15 cellular contexts compared by ENCODE assay signal in the genomic region with DNA sequence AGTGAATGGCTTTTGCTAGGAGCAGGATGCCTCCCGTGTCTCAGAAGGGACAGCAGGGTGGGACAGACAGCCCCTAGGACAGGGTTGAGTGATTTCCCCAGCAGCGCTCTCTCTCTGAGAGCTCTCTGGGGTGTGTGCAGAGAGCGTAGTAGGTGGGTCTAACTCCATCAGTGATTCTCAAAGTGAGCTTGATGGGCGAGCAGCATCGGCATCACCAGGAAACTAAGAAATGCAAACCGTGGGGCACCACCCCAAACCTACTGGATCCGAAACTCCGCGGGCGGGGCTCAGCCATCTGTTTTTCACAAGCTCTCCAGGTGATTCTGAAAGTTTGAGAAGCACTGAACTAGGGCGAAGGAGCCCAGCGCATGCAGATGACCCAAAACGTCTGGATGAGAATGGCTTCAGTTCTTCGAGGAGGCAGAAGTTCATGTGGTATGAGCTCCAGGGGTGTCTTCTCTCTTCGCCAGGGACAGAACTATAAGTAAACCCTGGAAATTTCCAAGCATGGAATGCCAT. TPM values are rescaled to one million over a fixed set of nuclear protein-coding genes. Genes with fewer than 3 reads are reported as not detected.
A peak's percentile ranks its signal among the peaks of the same experiment; 100 is the strongest.
DNase-seq lines count a peak whose midpoint lies in the region; ATAC-seq and TF ChIP-seq lines count a peak whose summit lies in the region.
"Had no signal": no experiment of that assay in that cellular context is flagged by ENCODE, and none has a peak within 500 bp of the region (broad histone marks: within the 10 kb centered on the region; RNA-seq: fewer than 3 reads in every experiment).

No MANE protein-coding gene starts in this region.

- peak overlapping the region in 1 of 10 donors; percentile 2 for H3K4me3 Mint-ChIP-seq in naive thymus-derived CD4-positive, alpha-beta T cell
- H3K4me3 Mint-ChIP-seq: activated naive CD4-positive, alpha-beta T cell treated with anti-CD3 and anti-CD28 coated beads, Interleukin-2, amount 10 ng/mL, durations not matched to agents 7 days and 5 days; naive thymus-derived CD8-positive, alpha-beta T cell had no signal

- H3K27ac ChIP-seq in PC-3 (ENCODE audit: low read length) (peak overlapping the region; percentile 96), epithelial cell of prostate (peak overlapping the region; percentile 68)
- no peak overlapping the region for H3K27ac ChIP-seq in naive thymus-derived CD4-positive, alpha-beta T cell (ENCODE audit: low read depth, low read length)
- H3K27ac ChIP-seq: SK-N-MC had no signal

- H3K36me3 ChIP-seq in PC-3 (ENCODE audit: low read depth, low read length): no peaks in the 10 kb centered on the region
- H3K36me3 ChIP-seq in MG63: no peaks in the 10 kb centered on the region
- no peaks in the 10 kb centered on the region for H3K36me3 ChIP-seq in naive thymus-derived CD4-positive, alpha-beta T cell (ENCODE audit: control insufficient read depth in 2 of 3, insufficient read depth in 3 of 3, low read length in 3 of 3)
- H3K36me3 ChIP-seq: spleen had no signal

- H3K4me2 ChIP-seq in PC-3 (ENCODE audit: low read length): peak overlapping the region; percentile 40

- H3K9me2 ChIP-seq in PC-3 (replicated peaks; ENCODE audit: low read length): no peaks in the 10 kb centered on the region

- BruUV-seq in PC-3 (replicated peaks; lab: Mats Ljungman, UMichigan): TSS peak; percentile 90

- peaks cover 0 to 44% (median 10%) of the 10 kb centered on the region in 7 donors for H3K4me1 Mint-ChIP-seq in naive thymus-derived CD4-positive, alpha-beta T cell

- ATAC-seq in PC-3: no peak
- no peak for ATAC-seq in HG03457 (IDR thresholded peaks at IDR 0.05; ENCODE audit: unreplicated experiment)
- no peak for ATAC-seq in naive thymus-derived CD4-positive, alpha-beta T cell
- ATAC-seq: activated CD4-positive, CD25-positive, alpha-beta regulatory T cell treated with anti-CD3 and anti-CD28 coated beads, Interleukin-2, amount 50 U/mL, for 24 hours; naive thymus-derived CD8-positive, alpha-beta T cell had no signal

- H3K27ac Mint-ChIP-seq in naive thymus-derived CD4-positive, alpha-beta T cell: peak overlapping the region in 1 of 9 donors; percentile 53
- H3K27ac Mint-ChIP-seq: activated naive CD4-positive, alpha-beta T cell treated with anti-CD3 and anti-CD28 coated beads, Interleukin-2, amount 10 ng/mL, durations not matched to agents 7 days and 5 days had no signal

- peak overlapping the region; percentile 79 for H3K9ac ChIP-seq in PC-3 (ENCODE audit: low read length)

- H3K27me3 Mint-ChIP-seq in naive thymus-derived CD4-positive, alpha-beta T cell: peaks cover 0 to 19% (median 8%) of the 10 kb centered on the region in 5 donors

- no peaks in the 10 kb centered on the region for H3F3A ChIP-seq in PC-3 (ENCODE audit: low read length, unreplicated experiment)

- DNase-seq in activated naive CD4-positive, alpha-beta T cell treated with Interleukin-2 at 50 U/mL for 16 hours: peak; percentile 22
- DNase-seq in activated naive CD4-positive, alpha-beta T cell treated with anti-CD3 and anti-CD28 coated beads, Interleukin-2, amount 50 U/mL, for 16 hours: no peak
- DNase-seq in PC-3 (no peak), epithelial cell of prostate (ENCODE audit: low read depth, low spot score) (no peak), MG63 (no peak)
- DNase-seq in stimulated activated CD8-positive, alpha-beta memory T cell treated with anti-CD3 and anti-CD28 coated beads, Interleukin-4, amount 100 ng/mL, for 48 hours: peak; percentile 35
- DNase-seq in naive thymus-derived CD4-positive, alpha-beta T cell: no peak
- DNase-seq: activated naive CD4-positive, alpha-beta T cell treated with anti-CD3 and anti-CD28 coated beads, Interleukin-2, amount 10 ng/mL, durations not matched to agents 7 days and 5 days; naive thymus-derived CD8-positive, alpha-beta T cell; NCI-H1092 treated with DMSO at 0.1 percent for 48 hours; NCI-H748 treated with DMSO at 0.1 percent for 48 hours; spleen had no signal

- H3K36me3 Mint-ChIP-seq in naive thymus-derived CD4-positive, alpha-beta T cell: no peaks in the 10 kb centered on the region
- H3K36me3 Mint-ChIP-seq: activated naive CD4-positive, alpha-beta T cell treated with anti-CD3 and anti-CD28 coated beads, Interleukin-2, amount 10 ng/mL, durations not matched to agents 7 days and 5 days; naive thymus-derived CD8-positive, alpha-beta T cell had no signal

- H3K79me2 ChIP-seq in PC-3 (ENCODE audit: low read length): no peaks in the 10 kb centered on the region

- intact Hi-C loops in PC-3 (cut with micrococcal nuclease): loop anchor here (1.0 to 2.0 kb wide), 2 partner anchors 16 to 26 kb away; no protein-coding TSS in a partner anchor
- intact Hi-C loops in naive thymus-derived CD4-positive, alpha-beta T cell (cut with micrococcal nuclease): no loop called here

- POLR2A ChIA-PET in PC-3 (lab: Charles Lee; ENCODE audit: unreplicated experiment): no interaction called here
- POLR2A ChIA-PET in naive thymus-derived CD4-positive, alpha-beta T cell (lab: Charles Lee): interaction anchor here (0.5 kb wide), 1 partner anchor 10 kb away, joined by 3 read pairs; no protein-coding TSS in a partner anchor

- H4K20me1 ChIP-seq in PC-3 (ENCODE audit: low read length): no peaks in the 10 kb centered on the region

- TF ChIP-seq CTCF in PC-3 (conservative IDR thresholded peaks at IDR 0.05; ENCODE audit: low read depth, low read length): no peak

- H3K4me3 ChIP-seq in PC-3 (ENCODE audit: low read length): no peak overlapping the region
- no peak overlapping the region for H3K4me3 ChIP-seq in MG63
- no peak overlapping the region for H3K4me3 ChIP-seq in naive thymus-derived CD4-positive, alpha-beta T cell (ENCODE audit: low read length)
- H3K4me3 ChIP-seq: SK-N-MC, spleen had no signal

- H3K9me3 ChIP-seq in PC-3 (ENCODE audit: low read length): no peaks in the 10 kb centered on the region
- H3K9me3 ChIP-seq in MG63: no peaks in the 10 kb centered on the region
- H3K9me3 ChIP-seq in naive thymus-derived CD4-positive, alpha-beta T cell (ENCODE audit: control insufficient read depth in 2 of 3, low read length in 3 of 3): no peaks in the 10 kb centered on the region
- H3K9me3 ChIP-seq: spleen had no signal

- no peaks in the 10 kb centered on the region for H3K9me3 Mint-ChIP-seq in naive thymus-derived CD4-positive, alpha-beta T cell
- H3K9me3 Mint-ChIP-seq: activated naive CD4-positive, alpha-beta T cell treated with anti-CD3 and anti-CD28 coated beads, Interleukin-2, amount 10 ng/mL, durations not matched to agents 7 days and 5 days; naive thymus-derived CD8-positive, alpha-beta T cell had no signal

- no peaks in the 10 kb centered on the region for H3K27me3 ChIP-seq in PC-3 (ENCODE audit: low read length)
- no peaks in the 10 kb centered on the region for H3K27me3 ChIP-seq in MG63
- H3K27me3 ChIP-seq in naive thymus-derived CD4-positive, alpha-beta T cell (ENCODE audit: control insufficient read depth in 2 of 2, insufficient read depth in 2 of 2, low read length in 2 of 2): no peaks in the 10 kb centered on the region

- CTCF ChIA-PET in PC-3 (lab: Charles Lee): interaction anchor here (0.6 to 0.7 kb wide), 2 partner anchors 23 to 28 kb away, joined by 4 to 9 read pairs; no protein-coding TSS in a partner anchor
- CTCF ChIA-PET in naive thymus-derived CD4-positive, alpha-beta T cell (lab: Charles Lee): no interaction called here

- H3K4me1 ChIP-seq in PC-3 (ENCODE audit: insufficient read depth, low read length): peaks cover 52% of the 10 kb centered on the region
- peaks cover 0 to 4% of the 10 kb centered on the region in 2 donors for H3K4me1 ChIP-seq in naive thymus-derived CD4-positive, alpha-beta T cell (ENCODE audit: control insufficient read depth in 2 of 2, insufficient read depth in 2 of 2, low read length in 2 of 2)

- 0 out of 2 replicates have a peak overlapping the region, but pooled peaks have one; percentile 1 for H2AFZ ChIP-seq in PC-3 (ENCODE audit: low read length)

RNA-seq across cellular contexts. Expression of a gene that starts 13.7 kb away (rescaled TPM):
- 59.3 and 82.4 TPM in 2 replicates for total RNA-seq in PC-3 (2014; rRNA removed)
- 8.2 and 8.7 TPM in 2 replicates for total RNA-seq in MG63 (2014; rRNA removed; shearing (Covaris generic); ENCODE audit: low replicate concordance)
- total RNA-seq in naive thymus-derived CD4-positive, alpha-beta T cell: 10 to 100 TPM in 1 of 5 experiments, 1 to 10 TPM in 2, under 1 TPM in 2; 0.95 to 10.8 (median 1.8) TPM
- polyA plus RNA-seq in naive thymus-derived CD4-positive, alpha-beta T cell: not detected

Comparison
In these comparisons a context has a peak if more than half of its experiments do, and no peak if none do; other contexts are left out.
1. DNase-seq: peak in activated naive CD4-positive, alpha-beta T cell treated with Interleukin-2 at 50 U/mL for 16 hours (single experiment) and stimulated activated CD8-positive, alpha-beta memory T cell treated with anti-CD3 and anti-CD28 coated beads, Interleukin-4, amount 100 ng/mL, for 48 hours (single experiment); none in activated naive CD4-positive, alpha-beta T cell treated with anti-CD3 and anti-CD28 coated beads, Interleukin-2, amount 50 U/mL, for 16 hours (single experiment), PC-3 (single experiment), epithelial cell of prostate (single experiment), MG63 (single experiment) and naive thymus-derived CD4-positive, alpha-beta T cell (0 of 9).